ENCODE assay signal across 8 cellular contexts in the genomic region with DNA sequence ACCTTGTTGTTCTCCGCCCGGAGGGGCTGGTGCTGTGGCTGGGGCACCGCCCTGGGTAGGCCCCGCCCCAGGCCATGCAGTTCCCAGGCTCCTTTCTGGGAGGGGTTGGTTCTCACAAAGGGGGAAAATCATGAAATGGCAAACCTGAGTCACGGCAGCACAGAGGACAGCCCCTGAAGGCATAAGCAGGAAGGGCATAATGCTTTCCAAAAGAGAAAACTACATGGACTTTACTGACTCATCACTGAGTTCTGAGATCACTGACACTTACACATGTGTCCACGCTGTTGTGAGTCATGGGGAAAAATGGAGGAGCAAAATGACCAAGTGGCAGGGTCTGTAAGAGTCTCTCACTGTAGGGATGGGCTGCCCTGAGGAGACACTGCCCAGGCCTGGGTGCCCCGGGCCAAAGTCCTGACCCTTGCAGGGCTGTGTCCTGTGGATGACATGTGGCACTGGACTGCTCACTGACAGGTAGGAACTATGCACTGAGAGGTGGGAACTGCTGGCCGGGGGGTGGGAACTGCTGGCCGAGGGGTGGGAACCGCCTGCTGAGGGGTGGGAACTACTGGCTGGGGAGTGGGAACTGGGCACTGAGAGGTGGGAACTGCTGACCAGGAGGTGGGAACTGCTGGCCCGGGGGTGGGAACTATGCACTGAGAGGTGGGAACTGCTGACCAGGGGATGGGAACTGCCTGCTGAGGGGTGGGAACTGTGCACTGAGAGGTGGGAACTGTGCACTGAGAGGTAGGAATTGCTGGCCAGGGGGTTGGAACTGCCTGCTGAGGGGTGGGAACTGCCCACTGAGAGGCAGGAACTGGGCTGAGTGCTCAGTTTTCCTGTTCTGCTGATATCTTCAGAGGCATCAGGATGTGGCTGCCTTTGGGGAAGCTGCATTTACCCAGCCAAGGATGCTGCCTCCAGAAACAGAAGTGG.
DNase-seq lines count a peak whose midpoint lies in the region; ATAC-seq and TF ChIP-seq lines count a peak whose summit lies in the region.

No MANE protein-coding gene starts in this region.

- no peak overlapping the region for H2BK120ac ChIP-seq in mesendoderm (ENCODE audit: low read depth, low read length)

- no peak overlapping the region for H2AK5ac ChIP-seq in mesendoderm (ENCODE audit: low read length)

- TF ChIP-seq CTCF in HFF-Myc (IDR thresholded peaks at IDR 0.05; ENCODE audit: low read depth, low read length, missing control alignments) = no peak

- H3K18ac ChIP-seq in mesendoderm (ENCODE audit: low read length) = no peak overlapping the region

- no peak overlapping the region for H2BK15ac ChIP-seq in mesendoderm (replicated peaks; ENCODE audit: low read depth)

- no CpG with 5 or more reads among the region's 11 CpGs for WGBS in mesendoderm (ENCODE audit: extremely low coverage, insufficient coverage, low lambda C conversion rate)

- no peak overlapping the region for H3K27ac ChIP-seq in mesendoderm (ENCODE audit: low read depth, low read length)

- no peak overlapping the region for H3K56ac ChIP-seq in mesendoderm (ENCODE audit: low read length)

- no peaks in the 10 kb centered on the region for H3K27me3 ChIP-seq in mesendoderm (ENCODE audit: insufficient read depth, low read length, poor library complexity)

- peak; percentile 87 for DNase-seq in 8988T
- DNase-seq in HFF-Myc (ENCODE audit: extremely low read depth, low read depth) = peak; percentile 95
- peak; percentile 79 for DNase-seq in astrocyte of the hippocampus (ENCODE audit: low read depth, low spot score)
- no peak for DNase-seq in left colon
- no peak for DNase-seq in mesendoderm

- ATAC-seq in left colon = peak; percentile 6
- no peak for ATAC-seq in HG03342 (IDR thresholded peaks at IDR 0.05; ENCODE audit: unreplicated experiment)
- no peak for ATAC-seq in HG02981 (IDR thresholded peaks at IDR 0.05; ENCODE audit: unreplicated experiment)
- no peak for ATAC-seq in HG03135 (IDR thresholded peaks at IDR 0.05; ENCODE audit: unreplicated experiment)

- no peaks in the 10 kb centered on the region for H3K36me3 ChIP-seq in mesendoderm (ENCODE audit: control insufficient read depth, insufficient read depth, low read length)

- H3K9ac ChIP-seq in mesendoderm (ENCODE audit: low read length) = no peak overlapping the region

- H4K5ac ChIP-seq in mesendoderm (ENCODE audit: low read length) = no peak overlapping the region

- H3K79me1 ChIP-seq in mesendoderm (ENCODE audit: low read length) = no peaks in the 10 kb centered on the region

- intact Hi-C loops in left colon (cut with DNase I, micrococcal nuclease) = no loop called here

- no peak overlapping the region for H2BK5ac ChIP-seq in mesendoderm (ENCODE audit: low read length)

- no peak overlapping the region for H3K23ac ChIP-seq in mesendoderm (ENCODE audit: low read length)

- H3K4me1 ChIP-seq in mesendoderm (ENCODE audit: control insufficient read depth, low read depth, low read length) = no peaks in the 10 kb centered on the region

- H3K4me2 ChIP-seq in mesendoderm (ENCODE audit: low read length) = no peak overlapping the region

- H3K4ac ChIP-seq in mesendoderm (ENCODE audit: low read depth, low read length) = no peak overlapping the region

- H3K79me2 ChIP-seq in mesendoderm (ENCODE audit: control insufficient read depth, insufficient read depth, low read length) = no peaks in the 10 kb centered on the region

- no peak overlapping the region for H4K8ac ChIP-seq in mesendoderm (ENCODE audit: low read depth, low read length)

- H3K4me3 ChIP-seq in HFF-Myc (replicated peaks; ENCODE audit: low read depth, low read length) = 0 out of 2 replicates have a peak overlapping the region, but pooled peaks have one; percentile 5
- no peak overlapping the region for H3K4me3 ChIP-seq in mesendoderm (ENCODE audit: low read length)

Comparison
In these comparisons a context has a peak if more than half of its experiments do, and no peak if none do; other contexts are left out.
1. DNase-seq: peak in 8988T (single experiment), HFF-Myc (single experiment) and astrocyte of the hippocampus (single experiment); none in left colon (0 of 2) and mesendoderm (single experiment).